In genomic region chr10:11209810-11210141, GRCh38 we compare ENCODE assay signal across 8 cellular contexts.
DNase-seq lines count a peak whose midpoint lies in the region; ATAC-seq, FAIRE-seq and TF ChIP-seq lines count a peak whose summit lies in the region.

No MANE protein-coding gene starts in this region.

- no peaks in the 10 kb centered on the region for H3K9me3 ChIP-seq in CD4-positive, alpha-beta T cell (ENCODE audit: control insufficient read depth, low read length)

- CTCF ChIA-PET in CD4-positive, alpha-beta T cell (lab: Charles Lee), result interaction anchor here (0.6 kb wide), 1 partner anchor 50 kb away, joined by 3 read pairs; no protein-coding TSS in a partner anchor

- no peaks in the 10 kb centered on the region for H3K27me3 ChIP-seq in CD4-positive, alpha-beta T cell (ENCODE audit: control insufficient read depth, insufficient read depth, low read length)

- POLR2A ChIA-PET in CD4-positive, alpha-beta T cell (lab: Charles Lee), result interaction anchor here (0.6 to 3.5 kb wide), 9 partner anchors 9 to 467 kb away, joined by 3 to 18 read pairs (median 8); no protein-coding TSS in a partner anchor

- no peaks in the 10 kb centered on the region for H3K9me3 Mint-ChIP-seq in CD4-positive, alpha-beta T cell

- ATAC-seq in CD4-positive, alpha-beta T cell (ENCODE audit: poor library complexity), result peak; percentile 11
- peak; percentile 50 for ATAC-seq in GM19438 (IDR thresholded peaks at IDR 0.05; ENCODE audit: low read depth, unreplicated experiment)
- ATAC-seq in HG03342 (IDR thresholded peaks at IDR 0.05; ENCODE audit: unreplicated experiment), result peak; percentile 23

- no peaks in the 10 kb centered on the region for H3K27me3 Mint-ChIP-seq in CD4-positive, alpha-beta T cell

- peak overlapping the region; percentile 81 for H3K27ac Mint-ChIP-seq in CD4-positive, alpha-beta T cell

- H3K4me3 Mint-ChIP-seq in CD4-positive, alpha-beta T cell, result peak overlapping the region; percentile 82

- H3K27ac ChIP-seq in CD4-positive, alpha-beta T cell (ENCODE audit: low read depth, low read length), result peak overlapping the region; percentile 60

- peaks cover 97% of the 10 kb centered on the region for H3K36me3 Mint-ChIP-seq in CD4-positive, alpha-beta T cell (ENCODE audit: low read depth)

- TF ChIP-seq CTCF in CD4-positive, alpha-beta T cell (IDR thresholded peaks at IDR 0.05), result no peak

- no peak for DNase-seq in CD4-positive, alpha-beta T cell
- DNase-seq in dermis microvascular lymphatic vessel endothelial cell (ENCODE audit: low read depth in 2 of 2), result peak; percentile 6 to 68
- DNase-seq in urothelium cell line (ENCODE audit: low spot score), result no peak
- DNase-seq in NCI-H2196 treated with DMSO at 0.1 percent for 48 hours (lab: John Stamatoyannopoulos, UW; ENCODE audit: unreplicated experiment), result no peak
- DNase-seq in NCI-H510A treated with DMSO at 0.1 percent for 48 hours (lab: John Stamatoyannopoulos, UW), result no peak
- no peak for DNase-seq in kidney tubule cell (ENCODE audit: low spot score)

- peaks cover 98% of the 10 kb centered on the region for H3K4me1 Mint-ChIP-seq in CD4-positive, alpha-beta T cell (ENCODE audit: low read depth)

- FAIRE-seq in urothelium cell line (lab: Jason Lieb, UNC), result no peak

- intact Hi-C loops in CD4-positive, alpha-beta T cell (cut with DNase I, micrococcal nuclease), result loop anchor here in 1 of 2 experiments (5.0 kb wide), 3 partner anchors 32 to 53 kb away; no protein-coding TSS in a partner anchor

Comparison
In these comparisons a context has a peak if more than half of its experiments do, and no peak if none do; other contexts are left out.
1. DNase-seq: peak in dermis microvascular lymphatic vessel endothelial cell (2 of 2); none in CD4-positive, alpha-beta T cell (0 of 10), urothelium cell line (single experiment), NCI-H2196 treated with DMSO at 0.1 percent for 48 hours (single experiment), NCI-H510A treated with DMSO at 0.1 percent for 48 hours (single experiment) and kidney tubule cell (single experiment).
2. Peak in every context shown above with its lines, with median percentiles within 50 percentile points of each other: ATAC-seq.